ENCODE assay signal across 1 cellular context in the genomic region with DNA sequence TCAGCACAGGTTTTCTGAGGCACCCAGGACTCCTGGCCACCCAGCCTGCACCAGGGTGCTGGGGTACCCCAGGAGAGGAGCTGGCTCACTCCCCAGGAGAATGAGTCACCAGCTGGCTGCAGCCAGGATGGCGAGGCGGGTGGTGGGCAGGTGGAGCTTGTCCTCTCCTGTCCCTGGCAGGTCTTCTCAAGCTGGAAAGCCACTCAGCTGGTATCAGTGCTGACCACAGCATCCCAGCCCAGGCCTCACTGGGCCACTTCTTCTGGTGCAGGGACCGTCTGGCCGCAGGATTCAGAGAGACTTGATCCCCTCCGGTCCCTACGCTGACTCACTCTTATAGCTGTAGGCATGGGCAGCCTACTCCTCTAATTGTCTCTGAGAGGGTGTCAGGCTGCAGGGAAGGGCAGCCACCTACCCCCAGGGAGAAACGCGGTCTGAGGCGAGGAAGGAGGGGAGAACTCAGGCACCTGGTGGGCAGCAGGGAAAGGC.
A peak's percentile ranks its signal among the peaks of the same experiment; 100 is the strongest.
TF ChIP-seq lines count a peak whose summit lies in the region.

No MANE protein-coding gene starts in this region.

TF ChIP-seq in IMR-90, 13 proteins besides CTCF, POLR2A, EP300 and RAD21 (continued from another document):
- TF ChIP-seq RCOR1 (IDR thresholded peaks at IDR 0.05; ENCODE audit: insufficient replicate concordance, low read length) = no peak
- no peak for TF ChIP-seq MXI1 (IDR thresholded peaks at IDR 0.05; ENCODE audit: borderline replicate concordance, low read depth, low read length)
- 0 out of 2 replicates have a peak, but pooled peaks have one; percentile 11 for TF ChIP-seq FOS (IDR thresholded peaks at IDR 0.05; ENCODE audit: low read depth, low read length)
